Comparison of ENCODE assay signal across 1 cellular context in the genomic region with DNA sequence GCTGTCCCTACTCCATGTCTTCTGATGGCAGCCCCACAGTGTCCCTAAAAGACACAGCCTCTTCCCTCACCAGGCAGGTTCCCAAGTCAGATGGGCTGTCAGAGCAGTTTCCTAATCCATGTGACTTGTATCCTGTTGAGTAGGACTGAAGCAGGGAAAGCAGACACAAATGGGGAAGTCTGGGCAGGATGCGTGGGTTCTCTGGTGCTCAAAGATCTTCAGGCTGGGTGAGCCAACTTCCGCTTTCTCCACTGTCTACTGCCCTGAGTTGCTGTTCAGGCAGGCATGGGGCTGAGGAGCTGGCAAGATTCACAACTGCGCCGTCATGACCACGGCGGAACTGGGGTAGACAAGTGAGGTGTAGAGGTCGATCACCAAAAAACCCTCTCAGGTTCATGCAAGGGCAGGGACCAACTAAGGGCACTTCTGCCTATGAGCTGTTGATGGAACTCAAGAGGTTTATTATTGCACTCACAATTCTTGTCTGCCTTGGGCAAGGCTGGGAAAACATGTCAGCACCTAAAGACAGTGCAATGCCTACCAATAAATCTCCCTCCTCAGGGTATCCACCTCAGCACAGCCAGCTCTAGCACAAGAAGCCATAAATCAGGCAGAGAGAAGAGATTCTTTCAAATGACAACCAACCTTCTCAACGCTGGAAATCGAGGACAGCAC.
TF ChIP-seq lines count a peak whose summit lies in the region.

No MANE protein-coding gene starts in this region.

TF ChIP-seq in WTC11, 78 proteins besides CTCF, POLR2A, EP300 and RAD21 (continued from another document):
- TF ChIP-seq, protein P1, sequence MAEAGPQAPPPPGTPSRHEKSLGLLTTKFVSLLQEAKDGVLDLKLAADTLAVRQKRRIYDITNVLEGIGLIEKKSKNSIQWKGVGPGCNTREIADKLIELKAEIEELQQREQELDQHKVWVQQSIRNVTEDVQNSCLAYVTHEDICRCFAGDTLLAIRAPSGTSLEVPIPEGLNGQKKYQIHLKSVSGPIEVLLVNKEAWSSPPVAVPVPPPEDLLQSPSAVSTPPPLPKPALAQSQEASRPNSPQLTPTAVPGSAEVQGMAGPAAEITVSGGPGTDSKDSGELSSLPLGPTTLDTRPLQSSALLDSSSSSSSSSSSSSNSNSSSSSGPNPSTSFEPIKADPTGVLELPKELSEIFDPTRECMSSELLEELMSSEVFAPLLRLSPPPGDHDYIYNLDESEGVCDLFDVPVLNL (CRISPR knock-in tag; IDR thresholded peaks at IDR 0.05; ENCODE audit: borderline replicate concordance, low read depth): no peak
- TF ChIP-seq, protein P2, sequence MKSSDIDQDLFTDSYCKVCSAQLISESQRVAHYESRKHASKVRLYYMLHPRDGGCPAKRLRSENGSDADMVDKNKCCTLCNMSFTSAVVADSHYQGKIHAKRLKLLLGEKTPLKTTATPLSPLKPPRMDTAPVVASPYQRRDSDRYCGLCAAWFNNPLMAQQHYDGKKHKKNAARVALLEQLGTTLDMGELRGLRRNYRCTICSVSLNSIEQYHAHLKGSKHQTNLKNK (CRISPR knock-in tag; IDR thresholded peaks at IDR 0.05): no peak
- TF ChIP-seq SP1 (CRISPR knock-in tag; conservative IDR thresholded peaks at IDR 0.05) (no peak), SMAD3 (CRISPR knock-in tag; IDR thresholded peaks at IDR 0.05; ENCODE audit: borderline replicate concordance) (no peak), MYBL2 (CRISPR knock-in tag; IDR thresholded peaks at IDR 0.05) (no peak), ZNF532 (CRISPR knock-in tag; IDR thresholded peaks at IDR 0.05; ENCODE audit: borderline replicate concordance) (no peak), ZNF138 (CRISPR knock-in tag; conservative IDR thresholded peaks at IDR 0.05) (no peak)
